12 cellular contexts compared by ENCODE assay signal in the genomic region with DNA sequence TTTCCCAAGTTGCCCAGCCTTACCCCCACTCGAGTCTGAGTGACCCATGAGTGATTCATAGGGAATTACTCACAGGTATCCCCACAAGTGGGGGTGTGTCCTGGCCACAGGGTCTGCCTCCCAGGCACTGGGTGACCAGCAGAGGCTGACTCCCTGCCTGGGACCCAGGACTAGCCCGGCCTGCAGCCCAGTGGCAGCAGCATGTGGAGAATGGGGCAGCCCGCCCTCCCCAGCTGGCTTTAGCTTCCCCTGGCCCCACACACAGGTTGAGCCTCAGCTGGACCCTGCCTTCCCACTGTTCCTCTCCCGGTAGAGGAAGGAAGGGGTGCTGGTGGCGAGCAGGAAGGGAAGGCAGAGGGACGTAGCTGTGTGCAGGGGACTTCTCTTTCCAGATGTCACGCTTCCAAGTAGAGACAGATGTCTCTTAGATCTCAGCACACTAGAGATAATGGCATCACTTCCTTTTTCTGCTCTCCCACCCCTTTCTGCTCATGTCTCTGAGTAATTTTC. TPM values are rescaled to one million over a fixed set of nuclear protein-coding genes. Genes with fewer than 3 reads are reported as not detected.
DNase-seq lines count a peak whose midpoint lies in the region; ATAC-seq and TF ChIP-seq lines count a peak whose summit lies in the region.
"Had no signal": no experiment of that assay in that cellular context is flagged by ENCODE, and none has a peak within 500 bp of the region (broad histone marks: within the 10 kb centered on the region; RNA-seq: fewer than 3 reads in every experiment).

No MANE protein-coding gene starts in this region.

- H3K4me3 Mint-ChIP-seq in neural progenitor cell (peak overlapping the region; percentile 64), T-cell (no peak overlapping the region)
- H3K4me3 Mint-ChIP-seq: H9, naive B cell had no signal

- H3K9me2 ChIP-seq in MM.1S (replicated peaks; ENCODE audit: insufficient read depth, low read length): no peaks in the 10 kb centered on the region

- no peak overlapping the region for H2AFZ ChIP-seq in neural progenitor cell (replicated peaks)
- H2AFZ ChIP-seq in MM.1S (ENCODE audit: low read length): no peak overlapping the region

- H3K27me3 Mint-ChIP-seq in neural progenitor cell (ENCODE audit: insufficient read depth, low read depth) (peaks cover 4% of the 10 kb centered on the region), T-cell (no peaks in the 10 kb centered on the region)
- H3K27me3 Mint-ChIP-seq: naive B cell had no signal

- H3K36me3 Mint-ChIP-seq in neural progenitor cell (peaks cover 3% of the 10 kb centered on the region), T-cell (peaks cover 4% of the 10 kb centered on the region)

- H3K27ac Mint-ChIP-seq in neural progenitor cell: peak overlapping the region; percentile 91
- no peak overlapping the region for H3K27ac Mint-ChIP-seq in T-cell

- ATAC-seq in T-cell (replicated peaks in 1 of 4) (no peak), HG03039 (IDR thresholded peaks at IDR 0.05; ENCODE audit: unreplicated experiment) (no peak), HG03432 (IDR thresholded peaks at IDR 0.05; ENCODE audit: unreplicated experiment) (no peak)

- CTCF ChIA-PET in T-cell (lab: Charles Lee): interaction anchor here (0.5 to 0.6 kb wide), 2 partner anchors 51 to 87 kb away, joined by 3 to 5 read pairs; partner anchors contain the start of gene EMILIN2 (in 1 of the 2)

- H3K4me3 ChIP-seq in neural progenitor cell (no peak overlapping the region), MM.1S (ENCODE audit: low read length) (no peak overlapping the region)

- DNase-seq in EL (peak; percentile 73), M059J (ENCODE audit: low read depth) (peak; percentile 73), astrocyte of the hippocampus (ENCODE audit: low read depth, low spot score) (peak; percentile 58), neural progenitor cell (ENCODE audit: low spot score) (no peak), T-cell (no peak), MM.1S (no peak)
- DNase-seq: activated naive CD4-positive, alpha-beta T cell treated with anti-CD3 and anti-CD28 coated beads, Interleukin-2, amount 50 U/mL, for 16 hours; H9; naive B cell; SW 1271 had no signal

- no peak overlapping the region for H3K4me2 ChIP-seq in neural progenitor cell
- no peak overlapping the region for H3K4me2 ChIP-seq in MM.1S (ENCODE audit: low read depth, low read length)

- H3K4me1 ChIP-seq in neural progenitor cell (peaks cover 25% of the 10 kb centered on the region), MM.1S (ENCODE audit: low read length) (peaks cover 4% of the 10 kb centered on the region; the same call in 1 of the 2 replicates)

- H3K27ac ChIP-seq in neural progenitor cell (no peak overlapping the region), MM.1S (ENCODE audit: low read length) (no peak overlapping the region)

- H3K27me3 ChIP-seq in neural progenitor cell: no peaks in the 10 kb centered on the region
- no peaks in the 10 kb centered on the region for H3K27me3 ChIP-seq in MM.1S (replicated peaks; ENCODE audit: insufficient read depth, low read length)

- H3K36me3 ChIP-seq in neural progenitor cell (no peaks in the 10 kb centered on the region), MM.1S (replicated peaks; ENCODE audit: insufficient read depth, low read length) (no peaks in the 10 kb centered on the region)

- H4K20me1 ChIP-seq in neural progenitor cell (ENCODE audit: low read depth) (no peaks in the 10 kb centered on the region), MM.1S (ENCODE audit: insufficient read depth, low read length) (no peaks in the 10 kb centered on the region)

- H3K9ac ChIP-seq in neural progenitor cell (no peak overlapping the region), MM.1S (ENCODE audit: low read length) (no peak overlapping the region)

- H3K79me2 ChIP-seq in neural progenitor cell (ENCODE audit: low read depth): no peaks in the 10 kb centered on the region
- no peaks in the 10 kb centered on the region for H3K79me2 ChIP-seq in MM.1S (ENCODE audit: low read length)

- H3F3A ChIP-seq in neural progenitor cell (ENCODE audit: low read depth) (peaks cover 22% of the 10 kb centered on the region), MM.1S (ENCODE audit: insufficient read depth, low read length) (0 out of 2 replicates have a peak, but pooled peaks cover 6% of the 10 kb centered on the region)

- H3K9me3 ChIP-seq in neural progenitor cell (ENCODE audit: low read depth) (no peaks in the 10 kb centered on the region), MM.1S (replicated peaks; ENCODE audit: insufficient read depth, low read length) (no peaks in the 10 kb centered on the region)

- H3K4me1 Mint-ChIP-seq in neural progenitor cell (peaks cover 59% of the 10 kb centered on the region), T-cell (peaks cover 11 to 21% (median 17%) of the 10 kb centered on the region in 3 donors)

- TF ChIP-seq CTCF in neural progenitor cell (IDR thresholded peaks at IDR 0.05): no peak
- no peak for TF ChIP-seq CTCF in MM.1S (IDR thresholded peaks at IDR 0.05; ENCODE audit: low read length)

- H3K9me3 Mint-ChIP-seq in neural progenitor cell (peaks cover 4% of the 10 kb centered on the region), T-cell (no peaks in the 10 kb centered on the region)

- POLR2A ChIA-PET in T-cell (lab: Charles Lee): interaction anchor here in 1 of 2 donors (0.9 kb wide), 1 partner anchor 8 kb away, joined by 3 read pairs; no protein-coding TSS in a partner anchor

RNA-seq across cellular contexts. Expression of gene EMILIN2, which starts 51.4 kb away (rescaled TPM):
- 1.2 and 2.8 TPM in 2 replicates for total RNA-seq in M059J (2014; rRNA removed; shearing (Covaris generic))
- total RNA-seq in neural progenitor cell (ENCODE audit: low replicate concordance): 2.2 and 10.7 TPM in 2 replicates
- total RNA-seq in T-cell: 10 to 100 TPM in 4 of 5 donors, 1 to 10 TPM in 1; 3.3 to 19.2 (median 15.0) TPM

Comparison
In these comparisons a context has a peak if more than half of its experiments do, and no peak if none do; other contexts are left out.
1. DNase-seq: peak in EL (single experiment), M059J (single experiment) and astrocyte of the hippocampus (single experiment); none in neural progenitor cell (single experiment), T-cell (0 of 34) and MM.1S (single experiment).